11 cellular contexts compared by ENCODE assay signal in the genomic region with DNA sequence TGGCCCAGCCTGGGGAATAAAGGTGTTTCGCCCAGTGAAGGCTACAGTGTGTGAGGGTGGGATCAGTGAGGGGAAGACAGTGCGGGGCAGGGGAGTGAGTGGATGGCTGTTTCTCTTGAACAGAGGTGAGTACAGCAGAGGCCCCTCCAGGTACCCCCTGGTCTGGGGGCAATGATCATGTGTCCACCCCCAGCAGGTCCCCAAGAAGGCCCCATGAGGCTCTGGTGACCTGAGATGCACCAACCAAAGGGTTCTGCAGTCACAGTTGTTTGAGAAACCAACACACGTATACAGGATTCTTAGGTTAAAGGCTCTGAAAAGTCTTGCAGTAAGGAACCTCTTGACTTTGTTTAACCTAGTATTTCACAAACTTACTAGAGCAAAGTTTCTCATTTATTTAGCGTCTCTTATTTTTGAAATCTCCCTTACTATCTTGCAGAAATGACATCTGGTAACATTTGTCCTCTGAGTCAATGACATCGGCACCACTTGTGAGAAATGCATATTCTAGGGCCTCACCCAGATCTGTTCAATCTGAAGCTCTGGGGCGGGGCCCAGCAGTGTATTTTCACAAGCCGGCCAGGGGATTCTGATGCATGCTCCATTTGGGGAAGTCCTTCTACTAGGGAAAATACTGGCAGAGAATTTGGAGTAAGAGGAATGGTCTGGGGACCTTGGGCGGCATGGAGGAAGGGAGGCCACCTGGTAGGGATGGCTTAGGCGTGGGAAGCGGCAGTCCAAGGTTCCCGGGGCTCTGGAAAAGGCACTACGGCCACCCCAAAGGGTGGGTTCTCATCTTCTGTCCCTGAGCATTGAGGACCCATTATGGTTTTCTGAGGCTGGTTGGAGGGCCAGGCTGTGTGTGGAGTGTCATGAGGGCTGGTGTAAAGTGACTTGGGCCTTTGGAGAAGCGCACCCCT.
DNase-seq lines count a peak whose midpoint lies in the region; ATAC-seq and TF ChIP-seq lines count a peak whose summit lies in the region.
"Had no signal": no experiment of that assay in that cellular context is flagged by ENCODE, and none has a peak within 500 bp of the region (broad histone marks: within the 10 kb centered on the region; RNA-seq: fewer than 3 reads in every experiment).

No MANE protein-coding gene starts in this region.

- H3K27ac Mint-ChIP-seq in activated CD4-positive, alpha-beta T cell treated with anti-CD3 and anti-CD28 coated beads, Interleukin-2, amount 10 ng/mL, durations not matched to agents 7 days and 5 days, result no peak overlapping the region
- H3K27ac Mint-ChIP-seq in activated naive CD8-positive, alpha-beta T cell treated with anti-CD3 and anti-CD28 coated beads for 36 hours, result no peak overlapping the region

- peaks cover 17% of the 10 kb centered on the region for H3K4me1 Mint-ChIP-seq in activated CD4-positive, alpha-beta T cell treated with anti-CD3 and anti-CD28 coated beads, Interleukin-2, amount 10 ng/mL, durations not matched to agents 7 days and 5 days
- peaks cover 14% of the 10 kb centered on the region for H3K4me1 Mint-ChIP-seq in activated naive CD8-positive, alpha-beta T cell treated with anti-CD3 and anti-CD28 coated beads for 36 hours

- H3K9me3 Mint-ChIP-seq in activated CD4-positive, alpha-beta T cell treated with anti-CD3 and anti-CD28 coated beads, Interleukin-2, amount 10 ng/mL, durations not matched to agents 7 days and 5 days, result peaks cover 2% of the 10 kb centered on the region
- no peaks in the 10 kb centered on the region for H3K9me3 Mint-ChIP-seq in activated naive CD8-positive, alpha-beta T cell treated with anti-CD3 and anti-CD28 coated beads for 36 hours

- TF ChIP-seq CTCF in lower lobe of right lung (IDR thresholded peaks at IDR 0.05), result no peak
- TF ChIP-seq CTCF in suprapubic skin (IDR thresholded peaks at IDR 0.05), result no peak

- peak overlapping the region; percentile 44 for H3K27ac ChIP-seq in lower lobe of right lung
- H3K27ac ChIP-seq in suprapubic skin, result peak overlapping the region; percentile 94
- H3K27ac ChIP-seq: WERI-Rb-1 had no signal

- H3K36me3 ChIP-seq in lower lobe of right lung, result no peaks in the 10 kb centered on the region
- H3K36me3 ChIP-seq in suprapubic skin, result no peaks in the 10 kb centered on the region
- H3K36me3 ChIP-seq: WERI-Rb-1 had no signal

- H3K27me3 ChIP-seq in lower lobe of right lung (ENCODE audit: low read depth), result peaks cover 17% of the 10 kb centered on the region
- H3K27me3 ChIP-seq in suprapubic skin, result no peaks in the 10 kb centered on the region

- POLR2A ChIA-PET in activated CD4-positive, alpha-beta T cell treated with anti-CD3 and anti-CD28 coated beads, Interleukin-2, amount 10 ng/mL, durations not matched to agents 7 days and 5 days (lab: Charles Lee), result no interaction called here

- no peak for TF ChIP-seq EP300 in suprapubic skin (IDR thresholded peaks at IDR 0.05)

- no peaks in the 10 kb centered on the region for H3K9me3 ChIP-seq in lower lobe of right lung
- no peaks in the 10 kb centered on the region for H3K9me3 ChIP-seq in suprapubic skin

- intact Hi-C loops in lower lobe of right lung (cut with DNase I), result no loop called here

- H3K4me3 Mint-ChIP-seq in activated CD4-positive, alpha-beta T cell treated with anti-CD3 and anti-CD28 coated beads, Interleukin-2, amount 10 ng/mL, durations not matched to agents 7 days and 5 days, result peak overlapping the region; percentile 69
- peak overlapping the region; percentile 75 for H3K4me3 Mint-ChIP-seq in activated naive CD8-positive, alpha-beta T cell treated with anti-CD3 and anti-CD28 coated beads for 36 hours

- no peaks in the 10 kb centered on the region for H3K27me3 Mint-ChIP-seq in activated CD4-positive, alpha-beta T cell treated with anti-CD3 and anti-CD28 coated beads, Interleukin-2, amount 10 ng/mL, durations not matched to agents 7 days and 5 days
- H3K27me3 Mint-ChIP-seq in activated naive CD8-positive, alpha-beta T cell treated with anti-CD3 and anti-CD28 coated beads for 36 hours, result peaks cover 4% of the 10 kb centered on the region

- no peak for DNase-seq in activated CD4-positive, alpha-beta T cell treated with anti-CD3 and anti-CD28 coated beads, Interleukin-2, amount 10 ng/mL, durations not matched to agents 7 days and 5 days
- DNase-seq in activated CD4-positive, alpha-beta T cell treated with anti-CD3 and anti-CD28 coated beads for 4 hours, result no peak
- no peak for DNase-seq in activated naive CD8-positive, alpha-beta T cell treated with anti-CD3 and anti-CD28 coated beads for 36 hours
- DNase-seq in lower lobe of right lung (no peak), suprapubic skin (ENCODE audit: low spot score in 2 of 2) (peak in 1 of 2 donors; percentile 70), NCI-H2029 (lab: John Stamatoyannopoulos, UW) (no peak), NCI-H446 (lab: John Stamatoyannopoulos, UW) (no peak)
- DNase-seq in stimulated activated CD4-positive, alpha-beta T cell treated with anti-CD3 and anti-CD28 coated beads, Interleukin-12 subunit alpha, Interleukin-12 subunit beta, amount 100 ng/mL, for 4 hours, result no peak
- DNase-seq: NCI-H1436 treated with DMSO at 0.1 percent for 48 hours, WERI-Rb-1 had no signal

- TF ChIP-seq POLR2A in suprapubic skin (IDR thresholded peaks at IDR 0.05), result no peak

- CTCF ChIA-PET in activated CD4-positive, alpha-beta T cell treated with anti-CD3 and anti-CD28 coated beads, Interleukin-2, amount 10 ng/mL, durations not matched to agents 7 days and 5 days (lab: Charles Lee), result no interaction called here

- peaks cover 27% of the 10 kb centered on the region for H3K4me1 ChIP-seq in lower lobe of right lung
- H3K4me1 ChIP-seq in suprapubic skin, result peaks cover 41% of the 10 kb centered on the region

- peak overlapping the region; percentile 67 for H3K4me3 ChIP-seq in lower lobe of right lung
- H3K4me3 ChIP-seq in suprapubic skin, result no peak overlapping the region
- H3K4me3 ChIP-seq: lung had no signal

- no peaks in the 10 kb centered on the region for H3K36me3 Mint-ChIP-seq in activated CD4-positive, alpha-beta T cell treated with anti-CD3 and anti-CD28 coated beads, Interleukin-2, amount 10 ng/mL, durations not matched to agents 7 days and 5 days (ENCODE audit: low read depth)
- H3K36me3 Mint-ChIP-seq in activated naive CD8-positive, alpha-beta T cell treated with anti-CD3 and anti-CD28 coated beads for 36 hours, result no peaks in the 10 kb centered on the region

- 70% methylated on average over 12 of the region's 13 CpGs for WGBS in suprapubic skin

- ATAC-seq in lower lobe of right lung, result no peak
